Comparison of ENCODE assay signal across 7 cellular contexts in genomic region chr1:3305156-3305555, GRCh38.
"Had no signal": no experiment of that assay in that cellular context is flagged by ENCODE, and none has a peak within 500 bp of the region (broad histone marks: within the 10 kb centered on the region; RNA-seq: fewer than 3 reads in every experiment).

No MANE protein-coding gene starts in this region.

- H3K9me3 Mint-ChIP-seq: IgD-negative memory B cell had no signal

- DNase-seq: GM23248, GOT3, H7, HFFc6 had no signal

- H3K36me3 Mint-ChIP-seq: IgD-negative memory B cell had no signal

- ATAC-seq: HCT116, HepG2 had no signal

- H3K4me3 Mint-ChIP-seq: HFFc6, IgD-negative memory B cell had no signal

- H3K27ac Mint-ChIP-seq: HFFc6, IgD-negative memory B cell had no signal
